10 cellular contexts compared by ENCODE assay signal in the genomic region with DNA sequence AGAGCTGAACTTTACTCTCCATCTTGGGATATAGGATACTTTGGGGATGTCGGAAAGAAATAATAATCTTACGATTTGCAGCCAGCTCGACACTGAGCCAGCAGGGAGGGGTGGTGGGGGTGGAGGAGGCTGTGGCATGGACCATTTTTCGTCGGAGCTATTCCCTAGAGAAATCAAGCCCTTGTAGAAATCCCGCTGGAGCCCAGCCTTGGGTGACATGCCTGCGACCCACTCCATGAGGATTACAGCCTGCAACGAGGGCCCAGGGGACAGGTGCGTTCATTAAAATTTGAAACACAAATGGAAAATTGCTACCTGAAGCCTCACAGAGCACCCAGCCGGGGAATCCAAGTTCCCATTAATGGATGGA.
"Had no signal": no experiment of that assay in that cellular context is flagged by ENCODE, and none has a peak within 500 bp of the region (broad histone marks: within the 10 kb centered on the region; RNA-seq: fewer than 3 reads in every experiment).

No MANE protein-coding gene starts in this region.

- H3K4me3 ChIP-seq: adrenal gland, sigmoid colon, spleen had no signal

- H3K9me3 ChIP-seq: adrenal gland, sigmoid colon, spleen had no signal

- DNase-seq: activated CD4-positive, alpha-beta memory T cell treated with anti-CD3 and anti-CD28 coated beads, Interleukin-2, amount 10 ng/mL, durations not matched to agents 7 days and 5 days; activated CD4-positive, alpha-beta T cell treated with anti-CD3 and anti-CD28 coated beads for 36 hours; activated CD8-positive, alpha-beta memory T cell treated with anti-CD3 and anti-CD28 coated beads, Interleukin-2, amount 50 U/mL, for 4 hours; activated effector memory CD4-positive, alpha-beta T cell treated with anti-CD3 and anti-CD28 coated beads, Interleukin-2, amount 50 U/mL, for 16 hours; activated T-cell treated with anti-CD3 and anti-CD28 coated beads, Interleukin-2, amount 50 U/mL, for 48 hours; adrenal gland; midbrain; spleen had no signal

- ATAC-seq: activated CD4-positive, alpha-beta T cell treated with anti-CD3 and anti-CD28 coated beads for 36 hours had no signal

- H3K27me3 ChIP-seq: adrenal gland, sigmoid colon had no signal

- H3K27ac ChIP-seq: spleen, VCaP had no signal

- H3K36me3 ChIP-seq: adrenal gland, sigmoid colon, spleen had no signal
